Comparison of ENCODE assay signal across 1 cellular context in genomic region chr11:118930152-118930712, GRCh38.
TF ChIP-seq lines count a peak whose summit lies in the region.

No MANE protein-coding gene starts in this region.

TF ChIP-seq in GM23338, 12 proteins besides CTCF, POLR2A, EP300 and RAD21 (continued from another document):
- TF ChIP-seq REST (IDR thresholded peaks at IDR 0.05; ENCODE audit: unreplicated experiment) (no peak), CREB1 (CRISPR knock-in tag; IDR thresholded peaks at IDR 0.05; ENCODE audit: low read depth) (peak; percentile 41; the same call in 1 of the 2 replicates), NANOG (IDR thresholded peaks at IDR 0.05; ENCODE audit: borderline replicate concordance) (0 out of 2 replicates have a peak, but pooled peaks have one; percentile 25), POLR2AphosphoS5 (IDR thresholded peaks at IDR 0.05; ENCODE audit: low read depth) (peak; percentile 69)
